ENCODE assay signal across 12 cellular contexts in the genomic region with DNA sequence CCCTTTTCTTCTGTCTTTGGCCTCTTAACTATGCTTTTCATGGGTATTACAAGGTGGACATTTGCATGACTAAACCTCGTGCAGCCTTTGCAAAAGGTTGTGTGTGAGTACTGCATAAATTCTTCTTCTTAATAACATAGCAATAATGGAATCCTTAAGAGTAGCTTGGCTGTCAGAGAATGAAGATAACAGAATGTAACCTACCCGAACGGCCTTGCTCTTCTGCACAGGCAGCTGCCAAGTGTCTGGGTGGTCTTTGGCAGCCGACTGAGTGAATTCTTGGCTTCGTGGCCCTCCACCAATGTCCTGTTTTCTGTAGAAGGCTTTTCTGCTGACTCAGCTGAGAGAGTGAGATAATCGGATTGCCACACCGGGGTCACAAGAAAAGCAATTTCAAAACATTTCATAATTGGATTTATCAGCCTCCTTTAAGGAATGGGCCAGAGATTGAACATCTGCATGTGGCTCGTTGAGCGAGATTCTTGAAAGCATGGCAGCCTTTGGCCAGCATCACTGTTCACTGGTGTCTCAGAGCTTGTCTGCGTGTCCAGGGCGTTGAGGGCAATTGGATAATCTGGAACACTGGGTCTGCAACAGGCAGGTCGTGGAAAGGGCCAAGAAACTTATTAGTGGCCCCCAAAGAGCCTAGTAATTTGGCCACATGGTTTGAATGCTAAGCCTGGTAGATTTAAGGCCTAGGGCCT. TPM values are rescaled to one million over a fixed set of nuclear protein-coding genes. Genes with fewer than 3 reads are reported as not detected.
DNase-seq lines count a peak whose midpoint lies in the region; ATAC-seq and TF ChIP-seq lines count a peak whose summit lies in the region.
"Had no signal": no experiment of that assay in that cellular context is flagged by ENCODE, and none has a peak within 500 bp of the region (broad histone marks: within the 10 kb centered on the region; RNA-seq: fewer than 3 reads in every experiment).

No MANE protein-coding gene starts in this region.

- H3K4me1 Mint-ChIP-seq in brain (peaks cover 23% of the 10 kb centered on the region), Caco-2 (ENCODE audit: low read depth, unreplicated experiment) (peaks cover 7% of the 10 kb centered on the region)

- no peak overlapping the region for H3K4me3 ChIP-seq in right atrium auricular region
- no peak overlapping the region for H3K4me3 ChIP-seq in mesenchymal stem cell (ENCODE audit: insufficient read depth in 1 of 2, low read depth in 1 of 2, low read length in 2 of 2)
- no peak overlapping the region for H3K4me3 ChIP-seq in uterus
- H3K4me3 ChIP-seq in Caco-2 (ENCODE audit: low read depth, low read length), result no peak overlapping the region
- H3K4me3 ChIP-seq: coronary artery had no signal

- H3K18ac ChIP-seq in mesenchymal stem cell (ENCODE audit: low read depth in 1 of 2, low read length in 2 of 2), result no peak overlapping the region

- BruUV-seq in Caco-2 (replicated peaks; lab: Mats Ljungman, UMichigan), result no TSS peak

- no peak for DNase-seq in left cardiac atrium
- DNase-seq in right atrium auricular region (ENCODE audit: low spot score), result no peak
- peak; percentile 46 for DNase-seq in mesenchymal stem cell
- peak; percentile 65 to 71 for DNase-seq in uterus
- DNase-seq in Ammon's horn (ENCODE audit: low spot score), result no peak
- no peak for DNase-seq in Caco-2
- no peak for DNase-seq in HPDE6-E6E7 (ENCODE audit: extremely low spot score)
- DNase-seq: NCI-H187 treated with DMSO at 0.1 percent for 48 hours; stimulated activated CD4-positive, alpha-beta T cell treated with anti-CD3 and anti-CD28 coated beads, Interleukin-15, amount 100 ng/mL, for 24 hours had no signal

- H3K79me1 ChIP-seq in mesenchymal stem cell (replicated peaks; ENCODE audit: low read length, poor library complexity, severe bottlenecking), result no peaks in the 10 kb centered on the region

- intact Hi-C loops in left cardiac atrium (cut with DNase I), result no loop called here
- intact Hi-C loops in uterus (cut with DNase I; ENCODE audit: low total_unique reads), result no loop called here
- intact Hi-C loops in Caco-2 (cut with micrococcal nuclease; ENCODE audit: unreplicated experiment), result no loop called here

- H3K27me3 Mint-ChIP-seq in brain (peaks cover 28% of the 10 kb centered on the region), Caco-2 (ENCODE audit: insufficient read depth, unreplicated experiment) (no peaks in the 10 kb centered on the region)

- H3K23ac ChIP-seq in mesenchymal stem cell (ENCODE audit: low read length in 2 of 2), result no peak overlapping the region

- H2BK120ac ChIP-seq in mesenchymal stem cell (ENCODE audit: low read depth, low read length), result no peak overlapping the region

- H2AK5ac ChIP-seq in mesenchymal stem cell (ENCODE audit: low read length, severe bottlenecking), result no peak overlapping the region

- no peak overlapping the region for H4K8ac ChIP-seq in mesenchymal stem cell (ENCODE audit: low read length)

- H3K4me3 Mint-ChIP-seq in brain (peak overlapping the region in 1 of 5 experiments; percentile 22), Caco-2 (ENCODE audit: unreplicated experiment) (no peak overlapping the region)

- WGBS in mesenchymal stem cell, result 77% methylated on average over 11 of the region's 12 CpGs

- POLR2A ChIA-PET in Caco-2 (lab: Charles Lee), result interaction anchor here (0.5 kb wide), 1 partner anchor 106 kb away, joined by 4 read pairs; no protein-coding TSS in a partner anchor

- H3K4me1 ChIP-seq in right atrium auricular region (peaks cover 0 to 26% of the 10 kb centered on the region in 2 donors), mesenchymal stem cell (ENCODE audit: control insufficient read depth, insufficient read depth, low read depth, low read length) (peaks cover 1% of the 10 kb centered on the region), uterus (no peaks in the 10 kb centered on the region), Caco-2 (peaks cover 19% of the 10 kb centered on the region)

- H2BK15ac ChIP-seq in mesenchymal stem cell (ENCODE audit: low read depth, poor library complexity, severe bottlenecking), result no peak overlapping the region

- H3K4ac ChIP-seq in mesenchymal stem cell (ENCODE audit: low read depth in 1 of 2, low read length in 2 of 2), result no peak overlapping the region

- H3K27ac Mint-ChIP-seq in brain (peak overlapping the region in 3 of 5 experiments; percentile 29 to 82 (median 75)), Caco-2 (ENCODE audit: unreplicated experiment) (no peak overlapping the region)

- CTCF ChIA-PET in Caco-2 (lab: Charles Lee), result interaction anchor here (0.5 kb wide), 1 partner anchor 93 kb away, joined by 3 read pairs; no protein-coding TSS in a partner anchor

- TF ChIP-seq POLR2A in uterus (IDR thresholded peaks at IDR 0.05), result no peak

- H3K9me3 ChIP-seq in right atrium auricular region (no peaks in the 10 kb centered on the region), mesenchymal stem cell (ENCODE audit: control insufficient read depth, low read length) (no peaks in the 10 kb centered on the region), uterus (no peaks in the 10 kb centered on the region), Caco-2 (no peaks in the 10 kb centered on the region)

- H3K9ac ChIP-seq in mesenchymal stem cell (ENCODE audit: low read length), result no peak overlapping the region

- H2BK5ac ChIP-seq in mesenchymal stem cell (ENCODE audit: low read depth, low read length, poor library complexity, severe bottlenecking), result no peak overlapping the region

- H2BK12ac ChIP-seq in mesenchymal stem cell (ENCODE audit: low read length in 2 of 2), result no peak overlapping the region

- TF ChIP-seq CTCF in right atrium auricular region (IDR thresholded peaks at IDR 0.05) (no peak), brain (conservative IDR thresholded peaks at IDR 0.05) (no peak), uterus (IDR thresholded peaks at IDR 0.05) (no peak), Caco-2 (IDR thresholded peaks at IDR 0.05; ENCODE audit: insufficient read depth in 1 of 2, low read depth in 1 of 2, low read length in 1 of 2, severe bottlenecking in 1 of 2, unreplicated experiment in 1 of 2) (no peak)

- no peak overlapping the region for H3K14ac ChIP-seq in mesenchymal stem cell (ENCODE audit: low read length in 2 of 2)

- H3K27ac ChIP-seq in right atrium auricular region, result no peak overlapping the region
- H3K27ac ChIP-seq in mesenchymal stem cell (ENCODE audit: low read length, poor library complexity, severe bottlenecking), result no peak overlapping the region
- H3K27ac ChIP-seq in uterus, result no peak overlapping the region

- H4K91ac ChIP-seq in mesenchymal stem cell (ENCODE audit: low read length), result no peak overlapping the region

- H2AFZ ChIP-seq in mesenchymal stem cell (ENCODE audit: low read depth, low read length), result no peak overlapping the region

- no peaks in the 10 kb centered on the region for H3K36me3 Mint-ChIP-seq in brain
- H3K36me3 Mint-ChIP-seq in Caco-2 (ENCODE audit: insufficient read depth, unreplicated experiment), result peaks cover 33% of the 10 kb centered on the region

- H3K9me3 Mint-ChIP-seq in brain (peaks cover 0 to 14% (median 0%) of the 10 kb centered on the region in 5 experiments), Caco-2 (ENCODE audit: unreplicated experiment) (no peaks in the 10 kb centered on the region)

- H3K27me3 ChIP-seq in right atrium auricular region, result no peaks in the 10 kb centered on the region
- peaks cover 8 to 56% of the 10 kb centered on the region in 2 experiments for H3K27me3 ChIP-seq in mesenchymal stem cell (ENCODE audit: control insufficient read depth in 1 of 2, insufficient read depth in 1 of 2, low read length in 2 of 2)
- no peaks in the 10 kb centered on the region for H3K27me3 ChIP-seq in uterus
- H3K27me3 ChIP-seq in Caco-2 (replicated peaks; ENCODE audit: control insufficient read depth, insufficient read depth, low read length), result no peaks in the 10 kb centered on the region

- H3K36me3 ChIP-seq in right atrium auricular region, result no peaks in the 10 kb centered on the region
- H3K36me3 ChIP-seq in mesenchymal stem cell (ENCODE audit: control insufficient read depth in 1 of 2, insufficient read depth in 2 of 2, low read depth in 1 of 2, low read length in 2 of 2), result no peaks in the 10 kb centered on the region
- no peaks in the 10 kb centered on the region for H3K36me3 ChIP-seq in uterus
- H3K36me3 ChIP-seq in Caco-2 (ENCODE audit: control insufficient read depth, insufficient read depth, low read length), result peaks cover 7% of the 10 kb centered on the region

- H3K4me2 ChIP-seq in mesenchymal stem cell (ENCODE audit: low read length, poor library complexity, severe bottlenecking), result no peak overlapping the region

- ATAC-seq in left cardiac atrium, result peak; percentile 54 to 55
- ATAC-seq: Panc1 had no signal

RNA-seq across cellular contexts. Expression of a gene that starts 13.5 kb away (rescaled TPM):
- total RNA-seq in left cardiac atrium (10 to 100 TPM in 1 of 2 donors, 1 to 10 TPM in 1; 9.2 to 15.6 TPM), right atrium auricular region (10 to 100 TPM in 1 of 2 donors, 1 to 10 TPM in 1; 2.2 to 10.6 TPM), uterus (10 to 100 TPM in 1 of 4 donors, 1 to 10 TPM in 2, not detected in 1; 3.7 to 17.3 (median 3.8) TPM), Caco-2 (2022) (29.5 and 31.7 TPM in 2 replicates)
- polyA plus RNA-seq in brain (ENCODE audit: insufficient read depth, low read depth, low replicate concordance), result 1.6 TPM
- polyA plus RNA-seq in mesenchymal stem cell (2013, experiment 1 of 2), result 0.21 TPM
- 0.08 TPM for polyA plus RNA-seq in mesenchymal stem cell (2013, experiment 2 of 2)

Comparison
In these comparisons a context has a peak if more than half of its experiments do, and no peak if none do; other contexts are left out.
1. DNase-seq: peak in mesenchymal stem cell (single experiment) and uterus (2 of 2); none in left cardiac atrium (single experiment), right atrium auricular region (single experiment), Ammon's horn (single experiment), Caco-2 (0 of 2) and HPDE6-E6E7 (single experiment).